ENCODE assay signal across 1 cellular context in genomic region chr14:35808658-35809563, GRCh38.
A peak's percentile ranks its signal among the peaks of the same experiment; 100 is the strongest.
TF ChIP-seq lines count a peak whose summit lies in the region.

TSS of gene RALGAPA1 (minus strand) at chr14:35809295. CDS start at chr14:35808835, 460 bp downstream.

TF ChIP-seq in HepG2, 621 proteins besides CTCF, POLR2A, EP300 and RAD21 (continued from another document and continues in another):
- peak; percentile 70; the same call in 1 of the 2 replicates for TF ChIP-seq ATF6 (CRISPR knock-in tag; conservative IDR thresholded peaks at IDR 0.05)
- TF ChIP-seq RXRB (CRISPR knock-in tag; IDR thresholded peaks at IDR 0.05; ENCODE audit: borderline replicate concordance): peak; percentile 75; the same call in 1 of the 2 replicates
- peak; percentile 57; the same call in 1 of the 2 replicates for TF ChIP-seq ZSCAN9 (CRISPR knock-in tag; IDR thresholded peaks at IDR 0.05; ENCODE audit: borderline replicate concordance)
- peak; percentile 99 for TF ChIP-seq EED (CRISPR knock-in tag; IDR thresholded peaks at IDR 0.05)
- peak; percentile 78 for TF ChIP-seq ZNF18 (CRISPR knock-in tag; IDR thresholded peaks at IDR 0.05; ENCODE audit: insufficient replicate concordance)
- TF ChIP-seq RFX3 (CRISPR knock-in tag; IDR thresholded peaks at IDR 0.05): peak; percentile 98
- peak; percentile 83 for TF ChIP-seq ZBED4 (CRISPR knock-in tag; IDR thresholded peaks at IDR 0.05; ENCODE audit: borderline replicate concordance)
- 0 out of 2 replicates have a peak, but pooled peaks have one; percentile 28 for TF ChIP-seq TOE1 (CRISPR knock-in tag; IDR thresholded peaks at IDR 0.05)
- TF ChIP-seq BRF2 (CRISPR knock-in tag; IDR thresholded peaks at IDR 0.05): peak; percentile 92; the same call in 1 of the 2 replicates
- TF ChIP-seq ZBTB33 (CRISPR knock-in tag; IDR thresholded peaks at IDR 0.05): peak; percentile 58; the same call in 1 of the 2 replicates
- TF ChIP-seq SAP130 (CRISPR knock-in tag; IDR thresholded peaks at IDR 0.05; ENCODE audit: low read depth): peak; percentile 90
- peak; percentile 88 for TF ChIP-seq ZNF768 (CRISPR knock-in tag; IDR thresholded peaks at IDR 0.05)
- TF ChIP-seq ZNF598 (CRISPR knock-in tag; IDR thresholded peaks at IDR 0.05; ENCODE audit: borderline replicate concordance): peak; percentile 93
- TF ChIP-seq TARDBP (CRISPR knock-in tag; IDR thresholded peaks at IDR 0.05): peak; percentile 67; the same call in 1 of the 2 replicates
- peak; percentile 71 for TF ChIP-seq ARID5B (CRISPR knock-in tag; IDR thresholded peaks at IDR 0.05)
- 0 out of 2 replicates have a peak, but pooled peaks have one; percentile 2 for TF ChIP-seq FOSL1 (CRISPR knock-in tag; IDR thresholded peaks at IDR 0.05; ENCODE audit: borderline replicate concordance)
- 0 out of 2 replicates have a peak, but pooled peaks have one; percentile 35 for TF ChIP-seq ONECUT2 (CRISPR knock-in tag; IDR thresholded peaks at IDR 0.05)
- TF ChIP-seq ZNF761 (CRISPR knock-in tag; conservative IDR thresholded peaks at IDR 0.05): peak; percentile 97; the same call in 1 of the 2 replicates
- TF ChIP-seq ZNF543 (CRISPR knock-in tag; IDR thresholded peaks at IDR 0.05): peak; percentile 96
- peak; percentile 97 for TF ChIP-seq ASH2L (IDR thresholded peaks at IDR 0.05; ENCODE audit: insufficient read length, low read depth, low read length)
- peak; percentile 52 for TF ChIP-seq TBL1XR1 (IDR thresholded peaks at IDR 0.05; ENCODE audit: borderline replicate concordance, low read length, partially characterized antibody)
- peak; percentile 66; the same call in 1 of the 2 replicates for TF ChIP-seq TBP (CRISPR knock-in tag; IDR thresholded peaks at IDR 0.05)
- peak in 1 of 2 experiments; percentile 61; a peak in 2 of 4 replicates for TF ChIP-seq ATF4 (CRISPR knock-in tag; IDR thresholded peaks at IDR 0.05)
- peak; percentile 87 for TF ChIP-seq THAP11 (CRISPR knock-in tag; IDR thresholded peaks at IDR 0.05)
- TF ChIP-seq CC2D1A (CRISPR knock-in tag; IDR thresholded peaks at IDR 0.05): peak; percentile 86; the same call in 1 of the 2 replicates
- peak; percentile 91; the same call in 1 of the 2 replicates for TF ChIP-seq ZFP62 (CRISPR knock-in tag; IDR thresholded peaks at IDR 0.05)
- TF ChIP-seq ZNF773 (CRISPR knock-in tag; IDR thresholded peaks at IDR 0.05; ENCODE audit: borderline replicate concordance): peak; percentile 93; the same call in 1 of the 2 replicates
- peak; percentile 91; the same call in 1 of the 2 replicates for TF ChIP-seq CBX5 (CRISPR knock-in tag; IDR thresholded peaks at IDR 0.05; ENCODE audit: borderline replicate concordance)
- peak; percentile 79 for TF ChIP-seq ZBTB10 (CRISPR knock-in tag; IDR thresholded peaks at IDR 0.05; ENCODE audit: borderline replicate concordance)
- TF ChIP-seq AHR (CRISPR knock-in tag; IDR thresholded peaks at IDR 0.05): peak; percentile 89; the same call in 1 of the 2 replicates
- peak; percentile 96 for TF ChIP-seq ZNF567 (CRISPR knock-in tag; IDR thresholded peaks at IDR 0.05; ENCODE audit: borderline replicate concordance)
- TF ChIP-seq HOMEZ (CRISPR knock-in tag; IDR thresholded peaks at IDR 0.05; ENCODE audit: low read depth): peak; percentile 99
- peak; percentile 99 for TF ChIP-seq MTA1 (CRISPR knock-in tag; IDR thresholded peaks at IDR 0.05; ENCODE audit: borderline replicate concordance)
- TF ChIP-seq HMGA1 (CRISPR knock-in tag; conservative IDR thresholded peaks at IDR 0.05): 0 out of 2 replicates have a peak, but pooled peaks have one; percentile 5
- peak; percentile 98 for TF ChIP-seq ZNF556 (CRISPR knock-in tag; IDR thresholded peaks at IDR 0.05; ENCODE audit: borderline replicate concordance)
- peak; percentile 91 for TF ChIP-seq ZNF891 (CRISPR knock-in tag; IDR thresholded peaks at IDR 0.05)
- TF ChIP-seq REPIN1 (CRISPR knock-in tag; IDR thresholded peaks at IDR 0.05; ENCODE audit: borderline replicate concordance, low read depth): peak; percentile 94
- peak; percentile 82 for TF ChIP-seq SRSF1 (optimal IDR thresholded peaks at IDR 0.05; ENCODE audit: low read depth, low read length)
- TF ChIP-seq ZNF24 (IDR thresholded peaks at IDR 0.05): peak; percentile 26; the same call in 1 of the 2 replicates
